Comparison of ENCODE assay signal across 14 cellular contexts in the genomic region with DNA sequence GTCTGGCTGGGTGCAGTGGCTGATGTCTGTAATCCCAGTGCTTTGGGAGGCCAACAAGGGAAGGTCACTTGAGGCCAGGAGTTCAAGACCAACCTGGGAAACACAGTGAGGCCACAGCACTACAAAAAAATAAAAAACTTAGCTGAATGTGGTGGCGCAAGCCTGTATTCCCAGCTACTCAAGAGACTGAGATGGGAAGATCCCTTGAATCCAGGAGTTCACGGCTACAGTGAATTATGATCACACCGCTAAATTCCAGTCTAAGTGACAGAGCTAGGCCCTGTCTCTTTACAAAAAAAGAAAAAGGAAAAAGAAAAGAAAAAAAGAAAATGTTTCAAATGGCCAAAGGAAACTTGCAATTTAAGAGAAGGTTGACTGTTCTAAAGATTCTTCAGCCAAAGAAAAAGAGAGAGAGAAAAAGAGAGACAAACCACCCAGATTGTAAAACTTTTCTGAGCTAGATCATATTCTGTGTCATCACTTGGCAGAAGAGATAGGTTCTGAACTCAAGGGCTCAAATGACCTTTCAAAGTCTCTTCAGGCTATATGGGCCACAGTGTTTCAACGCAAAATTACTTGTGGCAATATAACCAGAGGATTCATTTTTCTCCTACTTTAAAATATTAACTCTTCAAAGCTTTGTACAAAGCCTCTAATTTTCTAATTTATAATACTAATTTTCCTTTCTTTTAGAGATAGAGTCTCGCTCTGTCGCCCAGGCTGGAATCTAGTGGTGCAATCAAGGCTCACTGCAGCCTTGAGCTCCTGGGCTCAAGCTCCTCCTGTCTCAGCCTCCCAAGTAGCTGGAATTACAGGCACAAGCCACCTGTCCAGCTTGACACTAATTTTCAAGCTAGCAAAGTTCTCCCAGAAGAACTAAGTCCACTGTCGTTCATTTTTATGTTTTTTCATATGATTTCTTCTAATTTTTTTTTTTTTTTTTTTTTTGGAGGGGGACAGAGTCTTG. TPM values are rescaled to one million over a fixed set of nuclear protein-coding genes. Genes with fewer than 3 reads are reported as not detected.
A peak's percentile ranks its signal among the peaks of the same experiment; 100 is the strongest.
DNase-seq lines count a peak whose midpoint lies in the region; ATAC-seq and TF ChIP-seq lines count a peak whose summit lies in the region.
"Had no signal": no experiment of that assay in that cellular context is flagged by ENCODE, and none has a peak within 500 bp of the region (broad histone marks: within the 10 kb centered on the region; RNA-seq: fewer than 3 reads in every experiment).

No MANE protein-coding gene starts in this region.

- intact Hi-C loops in Calu3 (cut with micrococcal nuclease; ENCODE audit: unreplicated experiment) (no loop called here), esophagus squamous epithelium (cut with DNase I) (no loop called here), posterior vena cava (cut with DNase I) (no loop called here)

- H3K27me3 Mint-ChIP-seq in Calu3 (ENCODE audit: unreplicated experiment) = no peaks in the 10 kb centered on the region
- H3K27me3 Mint-ChIP-seq in activated naive CD8-positive, alpha-beta T cell treated with anti-CD3 and anti-CD28 coated beads for 36 hours = no peaks in the 10 kb centered on the region

- H3K36me3 ChIP-seq in esophagus squamous epithelium = peaks cover 0 to 3% (median 0%) of the 10 kb centered on the region in 3 donors

- BruUV-seq in Calu3 (replicated peaks; lab: Mats Ljungman, UMichigan) = no TSS peak

- peak overlapping the region; percentile 7 for H3K27ac Mint-ChIP-seq in Calu3 (ENCODE audit: unreplicated experiment)
- peak overlapping the region; percentile 29 for H3K27ac Mint-ChIP-seq in activated naive CD8-positive, alpha-beta T cell treated with anti-CD3 and anti-CD28 coated beads for 36 hours

- WGBS in esophagus squamous epithelium, 2 donors = 79 to 80% methylated on average over 7 of the region's 7 CpGs

- CTCF ChIA-PET in Calu3 (lab: Charles Lee) = interaction anchor here (0.7 to 1.1 kb wide), 2 partner anchors 12 to 45 kb away, joined by 3 to 6 read pairs; no protein-coding TSS in a partner anchor

- peak overlapping the region in 1 of 4 donors; percentile 9 for H3K27ac ChIP-seq in esophagus squamous epithelium
- H3K27ac ChIP-seq: tibial artery had no signal

- peaks cover 15% of the 10 kb centered on the region for H3K36me3 Mint-ChIP-seq in Calu3 (ENCODE audit: insufficient read depth, unreplicated experiment)
- peaks cover 22% of the 10 kb centered on the region for H3K36me3 Mint-ChIP-seq in activated naive CD8-positive, alpha-beta T cell treated with anti-CD3 and anti-CD28 coated beads for 36 hours

- peaks cover 17% of the 10 kb centered on the region for H3K4me1 Mint-ChIP-seq in Calu3 (ENCODE audit: low read depth, unreplicated experiment)
- H3K4me1 Mint-ChIP-seq in activated naive CD8-positive, alpha-beta T cell treated with anti-CD3 and anti-CD28 coated beads for 36 hours = peaks cover 44% of the 10 kb centered on the region

- DNase-seq in AG20443 (ENCODE audit: low spot score) (peak; percentile 21), Calu3 (no peak), myocyte (ENCODE audit: low read depth) (peak; percentile 9), cerebellar nuclear complex (lab: John Stamatoyannopoulos, UW) (no peak), esophagus squamous epithelium (lab: John Stamatoyannopoulos, UW) (no peak), posterior vena cava (ENCODE audit: low spot score) (no peak)
- DNase-seq in activated naive CD8-positive, alpha-beta T cell treated with anti-CD3 and anti-CD28 coated beads for 36 hours = no peak
- DNase-seq: amniotic stem cell, KBM-7, NCI-H1436, NCI-H526, RPMI8226, tibial artery had no signal

- H3K4me3 ChIP-seq in esophagus squamous epithelium = no peak overlapping the region
- H3K4me3 ChIP-seq: tibial artery had no signal

- no peaks in the 10 kb centered on the region for H3K9me3 ChIP-seq in esophagus squamous epithelium
- H3K9me3 ChIP-seq: tibial artery had no signal

- H3K27me3 ChIP-seq in esophagus squamous epithelium = no peaks in the 10 kb centered on the region
- H3K27me3 ChIP-seq: tibial artery had no signal

- H3K9me3 Mint-ChIP-seq in Calu3 (ENCODE audit: low read depth, unreplicated experiment) = no peaks in the 10 kb centered on the region
- H3K9me3 Mint-ChIP-seq in activated naive CD8-positive, alpha-beta T cell treated with anti-CD3 and anti-CD28 coated beads for 36 hours = no peaks in the 10 kb centered on the region

- TF ChIP-seq CTCF in Calu3 (IDR thresholded peaks at IDR 0.05; ENCODE audit: unreplicated experiment) = no peak
- no peak for TF ChIP-seq CTCF in esophagus squamous epithelium (IDR thresholded peaks at IDR 0.05)

- TF ChIP-seq POLR2A in esophagus squamous epithelium (IDR thresholded peaks at IDR 0.05) = no peak

- no peak overlapping the region for H3K4me3 Mint-ChIP-seq in Calu3 (ENCODE audit: low read depth, unreplicated experiment)
- H3K4me3 Mint-ChIP-seq in activated naive CD8-positive, alpha-beta T cell treated with anti-CD3 and anti-CD28 coated beads for 36 hours = no peak overlapping the region

- H3K4me1 ChIP-seq in esophagus squamous epithelium = peaks cover 0 to 77% (median 13%) of the 10 kb centered on the region in 3 donors

- no peak for ATAC-seq in HG03565 (IDR thresholded peaks at IDR 0.05; ENCODE audit: unreplicated experiment)

RNA-seq across cellular contexts. Expression of a gene that starts 20.5 kb away (rescaled TPM):
- total RNA-seq in Calu3 (2022) (46.3 and 56.6 TPM in 2 replicates), myocyte (18.3 and 23.7 TPM in 2 replicates), esophagus squamous epithelium (10 to 100 TPM; 15.2 to 99.7 (median 30.8) TPM), posterior vena cava (10 to 100 TPM; 28.5 to 33.2 TPM)
- 10 to 100 TPM; 30.1 to 30.6 TPM for total RNA-seq in activated naive CD8-positive, alpha-beta T cell treated with anti-CD3 and anti-CD28 coated beads for 36 hours
- polyA plus RNA-seq in myocyte (2012) = 7.7 TPM

RNA-seq across cellular contexts. Expression of a gene that starts 20.9 kb away (rescaled TPM):
- total RNA-seq in Calu3 (2022) (40.5 and 45.6 TPM in 2 replicates), myocyte (32.7 and 32.9 TPM in 2 replicates), esophagus squamous epithelium (10 to 100 TPM in 3 of 4 donors, 1 to 10 TPM in 1; 6.0 to 17.0 (median 14.1) TPM), posterior vena cava (10 to 100 TPM; 30.8 to 36.9 TPM)
- total RNA-seq in activated naive CD8-positive, alpha-beta T cell treated with anti-CD3 and anti-CD28 coated beads for 36 hours = 10 to 100 TPM; 29.4 to 29.5 TPM
- 23.7 TPM for polyA plus RNA-seq in myocyte (2012)

RNA-seq across cellular contexts. Expression of a gene that starts 59.8 kb away (rescaled TPM):
- total RNA-seq in Calu3 (2022) = 19.0 and 31.3 TPM in 2 replicates
- 10 to 100 TPM; 23.3 to 25.4 TPM for total RNA-seq in activated naive CD8-positive, alpha-beta T cell treated with anti-CD3 and anti-CD28 coated beads for 36 hours
- total RNA-seq in myocyte = 15.6 and 17.0 TPM in 2 replicates
- polyA plus RNA-seq in myocyte (2012) = 22.2 TPM
- 10 to 100 TPM; 11.2 to 18.6 (median 14.6) TPM for total RNA-seq in esophagus squamous epithelium
- total RNA-seq in posterior vena cava = 10 to 100 TPM; 22.2 to 25.2 TPM

Comparison
In these comparisons a context has a peak if more than half of its experiments do, and no peak if none do; other contexts are left out.
1. DNase-seq: peak in AG20443 (single experiment) and myocyte (single experiment); none in Calu3 (single experiment), activated naive CD8-positive, alpha-beta T cell treated with anti-CD3 and anti-CD28 coated beads for 36 hours (single experiment), cerebellar nuclear complex (0 of 2), esophagus squamous epithelium (single experiment) and posterior vena cava (single experiment).